12 cellular contexts compared by ENCODE assay signal in the genomic region with DNA sequence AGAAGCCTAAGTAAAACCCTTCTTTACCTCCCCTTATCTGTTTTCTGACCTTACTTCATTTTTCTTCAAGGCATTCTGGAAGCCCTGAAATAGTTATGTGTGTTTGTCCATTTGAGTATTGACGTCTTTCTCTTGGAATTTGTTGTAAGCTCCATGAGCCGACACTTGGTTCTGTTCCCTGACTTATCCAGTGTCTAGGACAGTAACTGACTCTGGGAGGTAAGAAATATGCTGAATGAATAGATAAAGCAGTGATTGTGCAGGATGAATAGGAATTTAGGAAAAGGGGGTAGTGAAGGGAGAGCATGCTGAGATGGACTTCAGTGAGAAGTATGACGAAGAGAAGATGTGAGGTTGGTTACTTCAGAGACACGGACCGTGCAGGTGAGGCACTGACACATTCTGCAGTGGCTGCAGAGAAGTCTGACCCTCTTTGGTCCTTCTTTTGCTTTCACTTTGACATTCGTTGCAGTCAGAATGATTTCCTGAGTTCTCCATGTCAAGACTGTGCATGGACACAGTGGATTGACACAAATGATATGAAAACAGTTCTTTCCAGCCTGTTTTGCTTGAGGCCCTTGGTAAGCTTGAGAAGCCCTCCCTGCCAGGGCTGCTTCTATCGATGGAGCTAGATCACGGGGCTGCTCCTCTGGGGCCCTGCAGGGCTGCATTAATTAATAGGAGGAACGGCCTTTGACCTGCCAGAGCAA.
DNase-seq lines count a peak whose midpoint lies in the region; ATAC-seq and TF ChIP-seq lines count a peak whose summit lies in the region.
"Had no signal": no experiment of that assay in that cellular context is flagged by ENCODE, and none has a peak within 500 bp of the region (broad histone marks: within the 10 kb centered on the region; RNA-seq: fewer than 3 reads in every experiment).

No MANE protein-coding gene starts in this region.

- H3K4me3 ChIP-seq in SK-N-SH (ENCODE audit: low read depth in 2 of 2, low read length in 1 of 2): no peak overlapping the region
- no peak overlapping the region for H3K4me3 ChIP-seq in sigmoid colon
- H3K4me3 ChIP-seq: SJCRH30, upper lobe of left lung had no signal

- H3K9me3 ChIP-seq in SK-N-SH: no peaks in the 10 kb centered on the region
- no peaks in the 10 kb centered on the region for H3K9me3 ChIP-seq in sigmoid colon
- H3K9me3 ChIP-seq: SJCRH30, upper lobe of left lung had no signal

- CTCF ChIA-PET in SK-N-SH (lab: Yijun Ruan, JAX): interaction anchor here (1.0 kb wide), 1 partner anchor 17 kb away, joined by 3 read pairs; no protein-coding TSS in a partner anchor
- CTCF ChIA-PET in activated B cell treated with CpG ODN at 0.5 μM for 24 hours (lab: Charles Lee): no interaction called here
- CTCF ChIA-PET in RWPE1 (lab: Yijun Ruan, JAX): no interaction called here

- TF ChIP-seq CTCF in SK-N-SH (IDR thresholded peaks at IDR 0.05): no peak
- TF ChIP-seq CTCF in activated B cell treated with CpG ODN at 0.5 μM for 24 hours (IDR thresholded peaks at IDR 0.05): no peak
- no peak for TF ChIP-seq CTCF in sigmoid colon (IDR thresholded peaks at IDR 0.05)
- no peak for TF ChIP-seq CTCF in RWPE1 (conservative IDR thresholded peaks at IDR 0.05; ENCODE audit: low read depth)

- H4K20me1 ChIP-seq in SK-N-SH (ENCODE audit: insufficient read depth): no peaks in the 10 kb centered on the region

- intact Hi-C loops in activated B cell treated with CpG ODN at 0.5 μM for 24 hours (cut with micrococcal nuclease) (no loop called here), sigmoid colon (cut with DNase I) (no loop called here), posterior vena cava (cut with DNase I) (no loop called here)

- H3K27me3 ChIP-seq in SK-N-SH (ENCODE audit: insufficient read depth) (no peaks in the 10 kb centered on the region), sigmoid colon (no peaks in the 10 kb centered on the region)
- H3K27me3 ChIP-seq: SJCRH30, upper lobe of left lung had no signal

- peak overlapping the region; percentile 44 for H3K4me3 Mint-ChIP-seq in activated B cell treated with CpG ODN at 0.5 μM for 24 hours

- no peak overlapping the region for H3K27ac ChIP-seq in SK-N-SH (ENCODE audit: low read depth in 2 of 2, low read length in 1 of 2)
- H3K27ac ChIP-seq in sigmoid colon: peak overlapping the region; percentile 8 to 38 (median 25)
- H3K27ac ChIP-seq in RWPE1: no peak overlapping the region
- H3K27ac ChIP-seq: SJCRH30, upper lobe of left lung had no signal

- no peaks in the 10 kb centered on the region for H3K36me3 ChIP-seq in SK-N-SH (replicated peaks in 1 of 2; ENCODE audit: control insufficient read depth in 1 of 2, insufficient read depth in 2 of 2, low read length in 1 of 2)
- no peaks in the 10 kb centered on the region for H3K36me3 ChIP-seq in sigmoid colon
- H3K36me3 ChIP-seq: SJCRH30, upper lobe of left lung had no signal

- DNase-seq in SK-N-SH (no peak), activated B cell treated with CpG ODN at 0.5 μM for 24 hours (no peak), sigmoid colon (no peak), posterior vena cava (ENCODE audit: low spot score) (no peak), HCEC 1CT (no peak), RWPE1 (ENCODE audit: low spot score) (no peak)
- DNase-seq: NCI-H1436 treated with DMSO at 0.1 percent for 48 hours; SJCRH30; stimulated activated CD4-positive, alpha-beta T cell treated with anti-CD3 and anti-CD28 coated beads, Interleukin-4, amount 100 ng/mL, for 1 hour; upper lobe of left lung had no signal

- H3K36me3 Mint-ChIP-seq in activated B cell treated with CpG ODN at 0.5 μM for 24 hours (ENCODE audit: low read depth): no peaks in the 10 kb centered on the region

- no peaks in the 10 kb centered on the region for H3K27me3 Mint-ChIP-seq in activated B cell treated with CpG ODN at 0.5 μM for 24 hours

- no peaks in the 10 kb centered on the region for H3K4me1 ChIP-seq in SK-N-SH (ENCODE audit: control insufficient read depth in 1 of 2, insufficient read depth in 2 of 2, low read depth in 1 of 2, low read length in 1 of 2)
- H3K4me1 ChIP-seq in sigmoid colon: no peaks in the 10 kb centered on the region
- H3K4me1 ChIP-seq: SJCRH30, upper lobe of left lung had no signal

- 57% methylated on average over 9 of the region's 9 CpGs for WGBS in SK-N-SH (ENCODE audit: low lambda C conversion rate)
- 68 to 75% methylated on average over 9 of the region's 9 CpGs for WGBS in sigmoid colon, 2 donors

- no peak for TF ChIP-seq POLR2A in sigmoid colon (IDR thresholded peaks at IDR 0.05)

- POLR2A ChIA-PET in SK-N-SH (lab: Yijun Ruan, JAX) (no interaction called here), activated B cell treated with CpG ODN at 0.5 μM for 24 hours (lab: Charles Lee) (no interaction called here), RWPE1 (lab: Yijun Ruan, JAX; ENCODE audit: low non-redundant PET) (no interaction called here)

- no peaks in the 10 kb centered on the region for H3K9me2 ChIP-seq in SK-N-SH

- peak overlapping the region; percentile 13; the same call in 1 of the 2 replicates for H3K4me2 ChIP-seq in SK-N-SH

- no peak for TF ChIP-seq RAD21 in SK-N-SH (IDR thresholded peaks at IDR 0.05; ENCODE audit: low read length)

- H3K9ac ChIP-seq in SK-N-SH: no peak overlapping the region

- ATAC-seq in SK-N-SH treated with all-trans-retinoic acid at 6 μM for 48 hours: no peak
- ATAC-seq in HG02763 (IDR thresholded peaks at IDR 0.05; ENCODE audit: unreplicated experiment): peak; percentile 55
- ATAC-seq in activated B cell treated with CpG ODN at 0.5 μM for 24 hours (ENCODE audit: low read depth): peak; percentile 31

- TF ChIP-seq EP300 in SK-N-SH (IDR thresholded peaks at IDR 0.05; ENCODE audit: borderline replicate concordance in 1 of 2, low read depth in 1 of 2, low read length in 1 of 2): no peak
- TF ChIP-seq EP300 in sigmoid colon (IDR thresholded peaks at IDR 0.05): no peak

- no peak overlapping the region for H2AFZ ChIP-seq in SK-N-SH (ENCODE audit: low read depth)

- H3K4me1 Mint-ChIP-seq in activated B cell treated with CpG ODN at 0.5 μM for 24 hours: peaks cover 6% of the 10 kb centered on the region

- H3K9me3 Mint-ChIP-seq in activated B cell treated with CpG ODN at 0.5 μM for 24 hours: no peaks in the 10 kb centered on the region

- no peaks in the 10 kb centered on the region for H3K79me2 ChIP-seq in SK-N-SH (ENCODE audit: insufficient read depth)

- H3K27ac Mint-ChIP-seq in activated B cell treated with CpG ODN at 0.5 μM for 24 hours: no peak overlapping the region

- no peaks in the 10 kb centered on the region for H3F3A ChIP-seq in SK-N-SH (replicated peaks; ENCODE audit: insufficient read depth)

TF ChIP-seq in SK-N-SH, 30 proteins besides CTCF, POLR2A, EP300 and RAD21:
- TF ChIP-seq, protein P1, sequence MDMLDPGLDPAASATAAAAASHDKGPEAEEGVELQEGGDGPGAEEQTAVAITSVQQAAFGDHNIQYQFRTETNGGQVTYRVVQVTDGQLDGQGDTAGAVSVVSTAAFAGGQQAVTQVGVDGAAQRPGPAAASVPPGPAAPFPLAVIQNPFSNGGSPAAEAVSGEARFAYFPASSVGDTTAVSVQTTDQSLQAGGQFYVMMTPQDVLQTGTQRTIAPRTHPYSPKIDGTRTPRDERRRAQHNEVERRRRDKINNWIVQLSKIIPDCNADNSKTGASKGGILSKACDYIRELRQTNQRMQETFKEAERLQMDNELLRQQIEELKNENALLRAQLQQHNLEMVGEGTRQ (IDR thresholded peaks at IDR 0.05; ENCODE audit: borderline replicate concordance, low read depth, low read length): no peak
- TF ChIP-seq FOXM1 (IDR thresholded peaks at IDR 0.05; ENCODE audit: low read depth) (no peak), GATA2 (CRISPR knock-in tag; IDR thresholded peaks at IDR 0.05) (no peak), TCF12 (IDR thresholded peaks at IDR 0.05) (no peak), SMC3 (IDR thresholded peaks at IDR 0.05; ENCODE audit: low read depth, low read length) (no peak)
- TF ChIP-seq, protein P2, sequence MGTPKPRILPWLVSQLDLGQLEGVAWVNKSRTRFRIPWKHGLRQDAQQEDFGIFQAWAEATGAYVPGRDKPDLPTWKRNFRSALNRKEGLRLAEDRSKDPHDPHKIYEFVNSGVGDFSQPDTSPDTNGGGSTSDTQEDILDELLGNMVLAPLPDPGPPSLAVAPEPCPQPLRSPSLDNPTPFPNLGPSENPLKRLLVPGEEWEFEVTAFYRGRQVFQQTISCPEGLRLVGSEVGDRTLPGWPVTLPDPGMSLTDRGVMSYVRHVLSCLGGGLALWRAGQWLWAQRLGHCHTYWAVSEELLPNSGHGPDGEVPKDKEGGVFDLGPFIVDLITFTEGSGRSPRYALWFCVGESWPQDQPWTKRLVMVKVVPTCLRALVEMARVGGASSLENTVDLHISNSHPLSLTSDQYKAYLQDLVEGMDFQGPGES (IDR thresholded peaks at IDR 0.05; ENCODE audit: low read depth, low read length): no peak
TF ChIP-seq in SK-N-SH: peak in this region for 0.

TF ChIP-seq in SK-N-SH treated with all-trans-retinoic acid at 6 μM for 48 hours, 23 proteins besides CTCF, POLR2A, EP300 and RAD21:
- TF ChIP-seq, protein P3, sequence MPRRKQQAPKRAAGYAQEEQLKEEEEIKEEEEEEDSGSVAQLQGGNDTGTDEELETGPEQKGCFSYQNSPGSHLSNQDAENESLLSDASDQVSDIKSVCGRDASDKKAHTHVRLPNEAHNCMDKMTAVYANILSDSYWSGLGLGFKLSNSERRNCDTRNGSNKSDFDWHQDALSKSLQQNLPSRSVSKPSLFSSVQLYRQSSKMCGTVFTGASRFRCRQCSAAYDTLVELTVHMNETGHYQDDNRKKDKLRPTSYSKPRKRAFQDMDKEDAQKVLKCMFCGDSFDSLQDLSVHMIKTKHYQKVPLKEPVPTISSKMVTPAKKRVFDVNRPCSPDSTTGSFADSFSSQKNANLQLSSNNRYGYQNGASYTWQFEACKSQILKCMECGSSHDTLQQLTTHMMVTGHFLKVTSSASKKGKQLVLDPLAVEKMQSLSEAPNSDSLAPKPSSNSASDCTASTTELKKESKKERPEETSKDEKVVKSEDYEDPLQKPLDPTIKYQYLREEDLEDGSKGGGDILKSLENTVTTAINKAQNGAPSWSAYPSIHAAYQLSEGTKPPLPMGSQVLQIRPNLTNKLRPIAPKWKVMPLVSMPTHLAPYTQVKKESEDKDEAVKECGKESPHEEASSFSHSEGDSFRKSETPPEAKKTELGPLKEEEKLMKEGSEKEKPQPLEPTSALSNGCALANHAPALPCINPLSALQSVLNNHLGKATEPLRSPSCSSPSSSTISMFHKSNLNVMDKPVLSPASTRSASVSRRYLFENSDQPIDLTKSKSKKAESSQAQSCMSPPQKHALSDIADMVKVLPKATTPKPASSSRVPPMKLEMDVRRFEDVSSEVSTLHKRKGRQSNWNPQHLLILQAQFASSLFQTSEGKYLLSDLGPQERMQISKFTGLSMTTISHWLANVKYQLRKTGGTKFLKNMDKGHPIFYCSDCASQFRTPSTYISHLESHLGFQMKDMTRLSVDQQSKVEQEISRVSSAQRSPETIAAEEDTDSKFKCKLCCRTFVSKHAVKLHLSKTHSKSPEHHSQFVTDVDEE (CRISPR knock-in tag; IDR thresholded peaks at IDR 0.05): no peak
- no peak for TF ChIP-seq ARNTL (CRISPR knock-in tag; IDR thresholded peaks at IDR 0.05; ENCODE audit: borderline replicate concordance, low read depth)
- no peak for TF ChIP-seq ZNF8 (CRISPR knock-in tag; IDR thresholded peaks at IDR 0.05)

Comparison
In these comparisons a context has a peak if more than half of its experiments do, and no peak if none do; other contexts are left out.
1. H3K27ac ChIP-seq: peak in sigmoid colon (4 of 4); none in SK-N-SH (0 of 2) and RWPE1 (single experiment).